ENCODE assay signal across 1 cellular context in the genomic region with DNA sequence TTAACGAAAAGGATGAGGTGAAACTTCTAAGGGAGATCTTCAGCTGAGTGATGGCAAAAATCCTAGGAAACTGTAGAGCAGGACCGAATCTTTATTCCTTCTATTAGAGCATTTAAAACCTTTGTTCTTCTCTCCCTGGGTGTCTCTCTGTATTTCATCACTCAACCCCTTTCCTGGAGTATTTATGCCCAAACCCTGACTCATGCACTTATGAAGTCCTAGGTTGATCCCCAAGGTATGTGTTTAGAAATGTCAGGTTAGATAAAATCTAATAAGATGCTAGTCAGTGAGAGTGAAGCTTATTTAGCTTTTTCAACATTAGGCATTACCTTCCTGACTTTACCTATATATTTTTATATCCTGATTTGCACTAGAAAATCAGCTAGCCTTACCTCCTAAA.
TF ChIP-seq lines count a peak whose summit lies in the region.

No MANE protein-coding gene starts in this region.

TF ChIP-seq in SK-N-SH, 30 proteins besides CTCF, POLR2A, EP300 and RAD21:
- peak; percentile 48 for TF ChIP-seq JUND (IDR thresholded peaks at IDR 0.05)
- TF ChIP-seq FOSL2 (IDR thresholded peaks at IDR 0.05; ENCODE audit: borderline replicate concordance, low read depth): peak; percentile 30; the same call in 1 of the 2 replicates
- no peak for TF ChIP-seq ZBTB33 (IDR thresholded peaks at IDR 0.05; ENCODE audit: borderline replicate concordance, low read depth)
- TF ChIP-seq TCF12 (IDR thresholded peaks at IDR 0.05): peak; percentile 50
- peak; percentile 66 for TF ChIP-seq PBX3 (IDR thresholded peaks at IDR 0.05)
